ENCODE assay signal across 38 cellular contexts in genomic region chr2:150594299-150594698, GRCh38.
"Had no signal": no experiment of that assay in that cellular context is flagged by ENCODE, and none has a peak within 500 bp of the region (broad histone marks: within the 10 kb centered on the region; RNA-seq: fewer than 3 reads in every experiment).

No MANE protein-coding gene starts in this region.

- H3K27ac ChIP-seq: adrenal gland, cardiac muscle cell, VCaP had no signal

- ATAC-seq: activated CD8-positive, alpha-beta T cell treated with anti-CD3 and anti-CD28 coated beads for 36 hours; activated naive CD4-positive, alpha-beta T cell treated with anti-CD3 and anti-CD28 coated beads, Interleukin-2, amount 50 U/mL, for 72 hours; activated T-cell treated with anti-CD3 and anti-CD28 coated beads, Interleukin-2, amount 50 U/mL, for 4 hours; activated T-cell treated with anti-CD3 and anti-CD28 coated beads, Interleukin-2, amount 50 U/mL, for 72 hours; activated T-helper 17 cell treated with anti-CD3 and anti-CD28 coated beads, Interleukin-2, amount 50 U/mL, for 72 hours had no signal

- H3K4me3 Mint-ChIP-seq: activated B cell treated with CpG ODN at 0.5 μM for 24 hours; activated CD4-positive, alpha-beta memory T cell treated with anti-CD3 and anti-CD28 coated beads for 36 hours; activated CD4-positive, alpha-beta T cell treated with anti-CD3 and anti-CD28 coated beads, Interleukin-2, amount 10 ng/mL, durations not matched to agents 24 days and 14 days; activated CD8-positive, alpha-beta T cell treated with anti-CD3 and anti-CD28 coated beads for 36 hours; activated naive CD4-positive, alpha-beta T cell treated with anti-CD3 and anti-CD28 coated beads for 36 hours; activated naive CD8-positive, alpha-beta T cell treated with anti-CD3 and anti-CD28 coated beads for 36 hours; activated T-cell treated with anti-CD3 and anti-CD28 coated beads, Interleukin-2, amount 50 U/mL, for 4 hours; activated T-cell treated with anti-CD3 and anti-CD28 coated beads, Interleukin-2, amount 50 U/mL, for 72 hours; activated T-helper 1 cell treated with anti-CD3 and anti-CD28 coated beads, Interleukin-12 subunit alpha, Interleukin-12 subunit beta, Interleukin-2, Interleukin-4 antibody, amounts not matched to agents 30 ng/mL and 10 ng/mL and 1 ng/mL, durations not matched to agents 14 hours and 24 hours and 36 hours; activated T-helper 17 cell treated with anti-CD3 and anti-CD28 coated beads, Interleukin-2, amount 50 U/mL, for 72 hours; brain; central memory CD8-positive, alpha-beta T cell; T-helper 1 cell treated with Interleukin-12 subunit alpha and Interleukin-12 subunit beta and Interleukin-4 antibody, amounts not matched to agents 30 μg/mL and 1 μg/mL, for 36 hours; T-helper 2 cell treated with Interferon-gamma antibody and Interleukin-4, amounts not matched to agents 5 μg/mL and 100 μg/mL, for 36 hours had no signal

- H3K36me3 ChIP-seq: adrenal gland, cardiac muscle cell had no signal

- H3K27me3 Mint-ChIP-seq: activated B cell treated with CpG ODN at 0.5 μM for 24 hours; activated CD4-positive, alpha-beta memory T cell treated with anti-CD3 and anti-CD28 coated beads for 36 hours; activated CD4-positive, alpha-beta T cell treated with anti-CD3 and anti-CD28 coated beads, Interleukin-2, amount 10 ng/mL, durations not matched to agents 24 days and 14 days; activated CD8-positive, alpha-beta T cell treated with anti-CD3 and anti-CD28 coated beads for 36 hours; central memory CD8-positive, alpha-beta T cell had no signal

- H3K9me3 ChIP-seq: adrenal gland had no signal

- H3K4me1 Mint-ChIP-seq: activated B cell treated with CpG ODN at 0.5 μM for 24 hours; activated CD4-positive, alpha-beta T cell treated with anti-CD3 and anti-CD28 coated beads, Interleukin-2, amount 10 ng/mL, durations not matched to agents 24 days and 14 days; activated naive CD8-positive, alpha-beta T cell treated with anti-CD3 and anti-CD28 coated beads for 36 hours; activated T-helper 17 cell treated with anti-CD3 and anti-CD28 coated beads, Interleukin-2, amount 50 U/mL, for 72 hours; central memory CD8-positive, alpha-beta T cell had no signal

- FAIRE-seq: bronchial epithelial cell, TTC549 had no signal

- H3K4me1 ChIP-seq: adrenal gland had no signal

- H3K36me3 Mint-ChIP-seq: activated CD4-positive, alpha-beta memory T cell treated with anti-CD3 and anti-CD28 coated beads for 36 hours; activated naive CD4-positive, alpha-beta T cell treated with anti-CD3 and anti-CD28 coated beads, Interleukin-2, amount 50 U/mL, for 72 hours; activated naive CD8-positive, alpha-beta T cell treated with anti-CD3 and anti-CD28 coated beads for 36 hours; brain had no signal

- H3K9me3 Mint-ChIP-seq: activated B cell treated with CpG ODN at 0.5 μM for 24 hours; activated CD4-positive, alpha-beta memory T cell treated with anti-CD3 and anti-CD28 coated beads for 36 hours; activated CD4-positive, alpha-beta T cell treated with anti-CD3 and anti-CD28 coated beads, Interleukin-2, amount 10 ng/mL, durations not matched to agents 24 days and 14 days; activated CD8-positive, alpha-beta T cell treated with anti-CD3 and anti-CD28 coated beads for 36 hours; activated naive CD4-positive, alpha-beta T cell treated with anti-CD3 and anti-CD28 coated beads for 36 hours; activated naive CD4-positive, alpha-beta T cell treated with anti-CD3 and anti-CD28 coated beads, Interleukin-2, amount 50 U/mL, for 72 hours; activated naive CD8-positive, alpha-beta T cell treated with anti-CD3 and anti-CD28 coated beads for 36 hours; activated T-cell treated with anti-CD3 and anti-CD28 coated beads, Interleukin-2, amount 50 U/mL, for 4 hours; activated T-cell treated with anti-CD3 and anti-CD28 coated beads, Interleukin-2, amount 50 U/mL, for 72 hours; activated T-helper 1 cell treated with anti-CD3 and anti-CD28 coated beads, Interleukin-12 subunit alpha, Interleukin-12 subunit beta, Interleukin-2, Interleukin-4 antibody, amounts not matched to agents 30 ng/mL and 10 ng/mL and 1 ng/mL, durations not matched to agents 14 hours and 24 hours and 36 hours; activated T-helper 17 cell treated with anti-CD3 and anti-CD28 coated beads, Interleukin-2, amount 50 U/mL, for 72 hours; central memory CD8-positive, alpha-beta T cell; T-helper 1 cell treated with Interleukin-12 subunit alpha and Interleukin-12 subunit beta and Interleukin-4 antibody, amounts not matched to agents 30 μg/mL and 1 μg/mL, for 36 hours; T-helper 2 cell treated with Interferon-gamma antibody and Interleukin-4, amounts not matched to agents 5 μg/mL and 100 μg/mL, for 36 hours had no signal

- H3K27me3 ChIP-seq: adrenal gland, cardiac muscle cell had no signal

- H3K4me3 ChIP-seq: adrenal gland, cardiac muscle cell had no signal

- DNase-seq: activated B cell treated with CpG ODN at 0.5 μM for 24 hours; activated CD4-positive, alpha-beta memory T cell treated with anti-CD3 and anti-CD28 coated beads for 36 hours; activated CD4-positive, alpha-beta T cell treated with anti-CD3 and anti-CD28 coated beads for 4 hours; activated CD4-positive, alpha-beta T cell treated with anti-CD3 and anti-CD28 coated beads, Interleukin-2, amount 10 ng/mL, durations not matched to agents 24 days and 14 days; activated CD4-positive, alpha-beta T cell treated with anti-CD3 and anti-CD28 coated beads, Interleukin-2, amount 50 U/mL, for 1 hour; activated CD4-positive, alpha-beta T cell treated with anti-CD3 and anti-CD28 coated beads, Interleukin-2, amount 50 U/mL, for 4 hours; activated CD4-positive, CD25-positive, alpha-beta regulatory T cell treated with anti-CD3 and anti-CD28 coated beads, Interleukin-2, amount 50 U/mL, for 72 hours; activated CD8-positive, alpha-beta memory T cell treated with anti-CD3 and anti-CD28 coated beads, Interleukin-2, amount 50 U/mL, for 4 hours; activated CD8-positive, alpha-beta T cell treated with anti-CD3 and anti-CD28 coated beads for 36 hours; activated effector memory CD4-positive, alpha-beta T cell treated with anti-CD3 and anti-CD28 coated beads, Interleukin-2, amount 50 U/mL, for 16 hours; activated gamma-delta T cell treated with Interleukin-2 at 50 U/mL for 16 hours; activated naive CD4-positive, alpha-beta T cell; activated naive CD4-positive, alpha-beta T cell treated with anti-CD3 and anti-CD28 coated beads for 36 hours; activated naive CD4-positive, alpha-beta T cell treated with anti-CD3 and anti-CD28 coated beads, Interleukin-2, amount 50 U/mL, for 16 hours; activated naive CD8-positive, alpha-beta T cell treated with anti-CD3 and anti-CD28 coated beads for 36 hours; activated T-cell treated with anti-CD3 and anti-CD28 coated beads for 4 hours; activated T-cell treated with anti-CD3 and anti-CD28 coated beads, Interleukin-2, amount 50 U/mL, for 1 hour; activated T-cell treated with anti-CD3 and anti-CD28 coated beads, Interleukin-2, amount 50 U/mL, for 4 hours; activated T-cell treated with anti-CD3 and anti-CD28 coated beads, Interleukin-2, amount 50 U/mL, for 72 hours; adrenal gland; amniotic stem cell; aorta; caudate nucleus; cerebellar nuclear complex; T-helper 1 cell; T-helper 2 cell; T-helper 9 cell had no signal

- H3K27ac Mint-ChIP-seq: activated B cell treated with CpG ODN at 0.5 μM for 24 hours; activated CD4-positive, alpha-beta memory T cell treated with anti-CD3 and anti-CD28 coated beads for 36 hours; activated CD4-positive, alpha-beta T cell treated with anti-CD3 and anti-CD28 coated beads, Interleukin-2, amount 10 ng/mL, durations not matched to agents 24 days and 14 days; activated CD8-positive, alpha-beta T cell treated with anti-CD3 and anti-CD28 coated beads for 36 hours; activated naive CD4-positive, alpha-beta T cell treated with anti-CD3 and anti-CD28 coated beads for 36 hours; activated naive CD4-positive, alpha-beta T cell treated with anti-CD3 and anti-CD28 coated beads, Interleukin-2, amount 50 U/mL, for 72 hours; activated naive CD8-positive, alpha-beta T cell treated with anti-CD3 and anti-CD28 coated beads for 36 hours; activated T-cell treated with anti-CD3 and anti-CD28 coated beads, Interleukin-2, amount 50 U/mL, for 72 hours; activated T-helper 1 cell treated with anti-CD3 and anti-CD28 coated beads, Interleukin-12 subunit alpha, Interleukin-12 subunit beta, Interleukin-2, Interleukin-4 antibody, amounts not matched to agents 30 ng/mL and 10 ng/mL and 1 ng/mL, durations not matched to agents 14 hours and 24 hours and 36 hours; activated T-helper 17 cell treated with anti-CD3 and anti-CD28 coated beads, Interleukin-2, amount 50 U/mL, for 72 hours; brain; T-helper 1 cell treated with Interleukin-12 subunit alpha and Interleukin-12 subunit beta and Interleukin-4 antibody, amounts not matched to agents 30 μg/mL and 1 μg/mL, for 36 hours; T-helper 2 cell treated with Interferon-gamma antibody and Interleukin-4, amounts not matched to agents 5 μg/mL and 100 μg/mL, for 36 hours had no signal
